ENCODE assay signal across 1 cellular context in the genomic region with DNA sequence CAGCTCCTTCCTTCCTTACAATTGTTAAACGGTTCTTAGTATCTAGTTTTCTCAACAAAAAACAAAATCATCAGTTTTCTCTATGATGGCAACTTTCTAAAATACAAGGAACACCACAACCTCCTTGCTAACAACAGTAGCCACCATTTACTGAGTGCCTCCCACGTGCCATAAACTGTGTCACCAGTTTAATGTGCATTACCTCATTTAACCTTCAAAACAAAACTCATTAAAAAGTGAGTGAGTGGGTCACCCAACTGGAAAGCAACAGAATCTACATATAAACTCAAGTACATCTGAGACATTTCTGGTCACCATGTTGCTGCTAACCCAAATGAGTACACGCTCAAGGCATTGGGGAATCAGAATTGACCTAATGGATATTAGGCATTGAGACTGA.
TF ChIP-seq lines count a peak whose summit lies in the region.

No MANE protein-coding gene starts in this region.

TF ChIP-seq in H1, 55 proteins besides CTCF, POLR2A, EP300 and RAD21:
- TF ChIP-seq RNF2 (IDR thresholded peaks at IDR 0.05; ENCODE audit: borderline replicate concordance, low read depth, low read length, missing control alignments, poor library complexity, severe bottlenecking), result no peak
- TF ChIP-seq YY1 (IDR thresholded peaks at IDR 0.05; ENCODE audit: low read depth, low read length), result no peak
